15 cellular contexts compared by ENCODE assay signal in genomic region chr5:61048534-61048933, GRCh38.
DNase-seq lines count a peak whose midpoint lies in the region; ATAC-seq, FAIRE-seq and TF ChIP-seq lines count a peak whose summit lies in the region.
"Had no signal": no experiment of that assay in that cellular context is flagged by ENCODE, and none has a peak within 500 bp of the region (broad histone marks: within the 10 kb centered on the region; RNA-seq: fewer than 3 reads in every experiment).

No MANE protein-coding gene starts in this region.

- no peaks in the 10 kb centered on the region for H3K36me3 ChIP-seq in Panc1 (ENCODE audit: control insufficient read depth, insufficient read depth, low read length)
- no peaks in the 10 kb centered on the region for H3K36me3 ChIP-seq in endothelial cell of umbilical vein (ENCODE audit: control insufficient read depth in 2 of 2, extremely low read depth in 1 of 2, insufficient read depth in 2 of 2, low read length in 2 of 2)
- H3K36me3 ChIP-seq in BE2C, result no peaks in the 10 kb centered on the region
- H3K36me3 ChIP-seq: gastroesophageal sphincter, HAP-1 had no signal

- TF ChIP-seq CTCF in Panc1 (IDR thresholded peaks at IDR 0.05), result no peak
- no peak for TF ChIP-seq CTCF in endothelial cell of umbilical vein (IDR thresholded peaks at IDR 0.05; ENCODE audit: extremely low read depth in 1 of 2, insufficient read depth in 1 of 2, low read depth in 1 of 2, low read length in 2 of 2)
- no peak for TF ChIP-seq CTCF in BE2C (IDR thresholded peaks at IDR 0.05; ENCODE audit: low read depth, low read length)

- no peaks in the 10 kb centered on the region for H4K20me1 ChIP-seq in endothelial cell of umbilical vein (replicated peaks; ENCODE audit: control insufficient read depth, extremely low read depth, insufficient read depth, low read length)

- BruUV-seq in Panc1 (replicated peaks; lab: Mats Ljungman, UMichigan), result no TSS peak
- no TSS peak for BruUV-seq in endothelial cell of umbilical vein (replicated peaks; lab: Mats Ljungman, UMichigan)

- peak; percentile 75; the same call in 1 of the 2 replicates for ATAC-seq in Panc1
- ATAC-seq in HG02642 (IDR thresholded peaks at IDR 0.05; ENCODE audit: poor library complexity, unreplicated experiment), result no peak
- ATAC-seq: gastroesophageal sphincter, right cardiac atrium had no signal

- CTCF ChIA-PET in Panc1 (lab: Charles Lee) (no interaction called here), endothelial cell of umbilical vein (lab: Charles Lee) (no interaction called here)

- in situ Hi-C loops in Panc1 (cut with HindIII; ENCODE audit: low pct_unique_long_range_greater_than_20kb, low sequenced_read_pairs), result no loop called here

- no peak overlapping the region for H2AFZ ChIP-seq in endothelial cell of umbilical vein (ENCODE audit: low read depth, low read length)

- H3K4me1 ChIP-seq in Panc1 (ENCODE audit: control insufficient read depth, insufficient read depth, low read length), result peaks cover 24% of the 10 kb centered on the region; the same call in 1 of the 2 replicates
- H3K4me1 ChIP-seq in endothelial cell of umbilical vein (ENCODE audit: control insufficient read depth, extremely low read depth, insufficient read depth, low read length), result peaks cover 19% of the 10 kb centered on the region
- no peaks in the 10 kb centered on the region for H3K4me1 ChIP-seq in BE2C
- H3K4me1 ChIP-seq: gastroesophageal sphincter had no signal

- no peak for FAIRE-seq in endothelial cell of umbilical vein (lab: Jason Lieb, UNC)

- POLR2A ChIA-PET in Panc1 (lab: Charles Lee) (no interaction called here), endothelial cell of umbilical vein (lab: Charles Lee) (no interaction called here)

- H3K79me2 ChIP-seq in endothelial cell of umbilical vein (ENCODE audit: control insufficient read depth, insufficient read depth, low read length), result no peaks in the 10 kb centered on the region

- H3K9ac ChIP-seq in endothelial cell of umbilical vein (replicated peaks; ENCODE audit: extremely low read depth, insufficient read depth, low read length), result no peak overlapping the region

- intact Hi-C loops in Panc1 (cut with micrococcal nuclease; ENCODE audit: unreplicated experiment) (no loop called here), endothelial cell of umbilical vein (cut with micrococcal nuclease) (no loop called here)

- H3K9me1 ChIP-seq in endothelial cell of umbilical vein (replicated peaks; ENCODE audit: control insufficient read depth, extremely low read depth, insufficient read depth, low read length), result no peaks in the 10 kb centered on the region

- dilution Hi-C loops in endothelial cell of umbilical vein (cut with MboI; ENCODE audit: extremely low pct_ligation_motif_present, low sequenced_read_pairs), result no loop called here

- no peak overlapping the region for H3K27ac ChIP-seq in Panc1 (ENCODE audit: low read length)
- no peak overlapping the region for H3K27ac ChIP-seq in endothelial cell of umbilical vein (ENCODE audit: insufficient read depth, low read depth, low read length)
- H3K27ac ChIP-seq: gastroesophageal sphincter had no signal

- H3K4me3 ChIP-seq in Panc1 (ENCODE audit: low read depth in 2 of 2, low read length in 2 of 2) (no peak overlapping the region), endothelial cell of umbilical vein (replicated peaks in 1 of 3; ENCODE audit: insufficient read depth in 1 of 3, low read depth in 1 of 3, low read length in 3 of 3) (no peak overlapping the region), BE2C (ENCODE audit: low read depth, low read length) (no peak overlapping the region)
- H3K4me3 ChIP-seq: gastroesophageal sphincter, HAP-1 had no signal

- H3K27me3 ChIP-seq in Panc1 (ENCODE audit: control insufficient read depth, insufficient read depth, low read length), result no peaks in the 10 kb centered on the region
- H3K27me3 ChIP-seq in endothelial cell of umbilical vein (ENCODE audit: control insufficient read depth in 2 of 2, insufficient read depth in 2 of 2, low read length in 2 of 2), result no peaks in the 10 kb centered on the region
- no peaks in the 10 kb centered on the region for H3K27me3 ChIP-seq in BE2C
- H3K27me3 ChIP-seq: gastroesophageal sphincter had no signal

- H3K9me3 ChIP-seq in Panc1 (ENCODE audit: control insufficient read depth, insufficient read depth, low read depth, low read length), result no peaks in the 10 kb centered on the region
- no peaks in the 10 kb centered on the region for H3K9me3 ChIP-seq in endothelial cell of umbilical vein (replicated peaks; ENCODE audit: control insufficient read depth, insufficient read depth, low read length)
- H3K9me3 ChIP-seq in BE2C, result no peaks in the 10 kb centered on the region
- H3K9me3 ChIP-seq: gastroesophageal sphincter, HAP-1 had no signal

- DNase-seq in GM03348 (ENCODE audit: low spot score), result peak; percentile 34
- no peak for DNase-seq in Panc1 (ENCODE audit: low read depth, low spot score)
- peak; percentile 24 for DNase-seq in endothelial cell of umbilical vein (ENCODE audit: low read depth, low spot score)
- peak; percentile 96 for DNase-seq in renal cortical epithelial cell (ENCODE audit: low read depth)
- no peak for DNase-seq in BE2C
- no peak for DNase-seq in superior temporal gyrus (ENCODE audit: extremely low spot score)
- DNase-seq in putamen (ENCODE audit: low spot score), result no peak
- DNase-seq: Calu3, cerebellar nuclear complex, kidney, NCI-H1417, right cardiac atrium had no signal

- TF ChIP-seq POLR2A in endothelial cell of umbilical vein (IDR thresholded peaks at IDR 0.05; ENCODE audit: low read depth, low read length), result no peak

- no peak overlapping the region for H3K4me2 ChIP-seq in endothelial cell of umbilical vein (ENCODE audit: insufficient read depth, low read length)

TF ChIP-seq in endothelial cell of umbilical vein, 7 proteins besides CTCF, POLR2A, EP300 and RAD21:
- TF ChIP-seq FOS (IDR thresholded peaks at IDR 0.05; ENCODE audit: borderline replicate concordance, insufficient read depth, low read length), result no peak
- TF ChIP-seq EZH2 (IDR thresholded peaks at IDR 0.05; ENCODE audit: borderline replicate concordance, low read depth, low read length, severe bottlenecking), result no peak
- TF ChIP-seq POLR2AphosphoS5 (IDR thresholded peaks at IDR 0.05; ENCODE audit: insufficient read depth, low read depth, low read length), result no peak
- TF ChIP-seq JUN (IDR thresholded peaks at IDR 0.05; ENCODE audit: borderline replicate concordance, insufficient read depth, insufficient read length, low read depth), result no peak
- TF ChIP-seq, protein P1, sequence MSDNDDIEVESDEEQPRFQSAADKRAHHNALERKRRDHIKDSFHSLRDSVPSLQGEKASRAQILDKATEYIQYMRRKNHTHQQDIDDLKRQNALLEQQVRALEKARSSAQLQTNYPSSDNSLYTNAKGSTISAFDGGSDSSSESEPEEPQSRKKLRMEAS (IDR thresholded peaks at IDR 0.05; ENCODE audit: insufficient read depth, insufficient read length), result no peak
- TF ChIP-seq GATA2 (IDR thresholded peaks at IDR 0.05; ENCODE audit: insufficient read depth, insufficient read length, low read depth, low read length), result no peak
- no peak for TF ChIP-seq MYC (IDR thresholded peaks at IDR 0.05; ENCODE audit: low read depth, low read length)

Comparison
In these comparisons a context has a peak if more than half of its experiments do, and no peak if none do; other contexts are left out.
1. DNase-seq: peak in GM03348 (single experiment), endothelial cell of umbilical vein (single experiment) and renal cortical epithelial cell (single experiment); none in Panc1 (single experiment), BE2C (single experiment), superior temporal gyrus (single experiment) and putamen (single experiment).